13 cellular contexts compared by ENCODE assay signal in genomic region chr3:52036222-52036694, GRCh38. TPM values are rescaled to one million over a fixed set of nuclear protein-coding genes. Genes with fewer than 3 reads are reported as not detected.
A peak's percentile ranks its signal among the peaks of the same experiment; 100 is the strongest.
DNase-seq lines count a peak whose midpoint lies in the region; ATAC-seq and TF ChIP-seq lines count a peak whose summit lies in the region.
"Had no signal": no experiment of that assay in that cellular context is flagged by ENCODE, and none has a peak within 500 bp of the region (broad histone marks: within the 10 kb centered on the region; RNA-seq: fewer than 3 reads in every experiment).

No MANE protein-coding gene starts in this region.

- in situ Hi-C loops in G401 (cut with HindIII; ENCODE audit: low sequenced_read_pairs): no loop called here

- H4K5ac ChIP-seq in mesendoderm (ENCODE audit: low read length): no peak overlapping the region

- H4K8ac ChIP-seq in mesendoderm (ENCODE audit: low read depth, low read length): no peak overlapping the region

- H3K4ac ChIP-seq in mesendoderm (ENCODE audit: low read depth, low read length): no peak overlapping the region

- H4K20me1 ChIP-seq in hepatocyte (ENCODE audit: insufficient read depth, poor library complexity, severe bottlenecking): no peaks in the 10 kb centered on the region

- no peaks in the 10 kb centered on the region for H3K36me3 ChIP-seq in mesendoderm (ENCODE audit: control insufficient read depth, insufficient read depth, low read length)
- H3K36me3 ChIP-seq in hepatocyte (replicated peaks; ENCODE audit: insufficient read depth, low read depth): no peaks in the 10 kb centered on the region
- H3K36me3 ChIP-seq: gastroesophageal sphincter had no signal

- WGBS in mesendoderm (ENCODE audit: extremely low coverage, insufficient coverage, low lambda C conversion rate): no CpG with 5 or more reads among the region's 5 CpGs
- WGBS in hepatocyte (ENCODE audit: low lambda C conversion rate, missing lambda C conversion rate): 87% methylated on average over 5 of the region's 5 CpGs

- H2BK15ac ChIP-seq in mesendoderm (replicated peaks; ENCODE audit: low read depth): no peak overlapping the region

- H2BK120ac ChIP-seq in mesendoderm (ENCODE audit: low read depth, low read length): no peak overlapping the region

- no peak overlapping the region for H2AK5ac ChIP-seq in mesendoderm (ENCODE audit: low read length)

- H3K9me2 ChIP-seq in hepatocyte (replicated peaks; ENCODE audit: insufficient read depth): no peaks in the 10 kb centered on the region

- DNase-seq in G401 (ENCODE audit: low spot score): peak; percentile 78
- DNase-seq in NCI-H69 (lab: John Stamatoyannopoulos, UW): peak; percentile 83
- no peak for DNase-seq in mesendoderm
- DNase-seq in hepatocyte (ENCODE audit: low spot score): no peak
- DNase-seq in dorsolateral prefrontal cortex: no peak
- DNase-seq: activated CD4-positive, alpha-beta T cell treated with anti-CD3 and anti-CD28 coated beads, Interleukin-2, amount 50 U/mL, for 4 hours; effector memory CD8-positive, alpha-beta T cell; islet precursor cell; MM.1S had no signal

- H3K23ac ChIP-seq in mesendoderm (ENCODE audit: low read length): no peak overlapping the region

- H3K18ac ChIP-seq in mesendoderm (ENCODE audit: low read length): no peak overlapping the region

- H3K79me2 ChIP-seq in mesendoderm (ENCODE audit: control insufficient read depth, insufficient read depth, low read length) (no peaks in the 10 kb centered on the region), hepatocyte (no peaks in the 10 kb centered on the region)

- intact Hi-C loops in dorsolateral prefrontal cortex (cut with DNase I): no loop called here

- H3K4me1 ChIP-seq in mesendoderm (ENCODE audit: control insufficient read depth, low read depth, low read length): no peaks in the 10 kb centered on the region
- H3K4me1 ChIP-seq in hepatocyte (ENCODE audit: insufficient read depth): peaks cover 8% of the 10 kb centered on the region

- no peak overlapping the region for H3K9ac ChIP-seq in mesendoderm (ENCODE audit: low read length)

- H3K56ac ChIP-seq in mesendoderm (ENCODE audit: low read length): no peak overlapping the region

- H2AFZ ChIP-seq in hepatocyte: no peak overlapping the region

- ATAC-seq in GM19023 (IDR thresholded peaks at IDR 0.05; ENCODE audit: unreplicated experiment) (peak; percentile 68), HG02642 (IDR thresholded peaks at IDR 0.05; ENCODE audit: poor library complexity, unreplicated experiment) (peak; percentile 53), HG02840 (IDR thresholded peaks at IDR 0.05; ENCODE audit: low FRiP score, unreplicated experiment) (no peak)
- ATAC-seq: gastroesophageal sphincter had no signal

- H3K4me3 ChIP-seq in mesendoderm (ENCODE audit: low read length): no peak overlapping the region
- H3K4me3 ChIP-seq in hepatocyte: no peak overlapping the region
- H3K4me3 ChIP-seq in dorsolateral prefrontal cortex: no peak overlapping the region
- H3K4me3 ChIP-seq: gastroesophageal sphincter had no signal

- H3K4me2 ChIP-seq in mesendoderm (ENCODE audit: low read length) (no peak overlapping the region), hepatocyte (no peak overlapping the region)

- H3K79me1 ChIP-seq in mesendoderm (ENCODE audit: low read length): no peaks in the 10 kb centered on the region

- no peak overlapping the region for H3K27ac ChIP-seq in mesendoderm (ENCODE audit: low read depth, low read length)
- no peak overlapping the region for H3K27ac ChIP-seq in hepatocyte
- H3K27ac ChIP-seq in dorsolateral prefrontal cortex: peak overlapping the region in 22 of 59 donors; percentile 18 to 100 (median 97)
- H3K27ac ChIP-seq: gastroesophageal sphincter had no signal

- no peaks in the 10 kb centered on the region for H3K27me3 ChIP-seq in mesendoderm (ENCODE audit: insufficient read depth, low read length, poor library complexity)
- H3K27me3 ChIP-seq in hepatocyte: no peaks in the 10 kb centered on the region
- no peaks in the 10 kb centered on the region for H3K27me3 ChIP-seq in dorsolateral prefrontal cortex
- H3K27me3 ChIP-seq: gastroesophageal sphincter had no signal

- TF ChIP-seq CTCF in hepatocyte (IDR thresholded peaks at IDR 0.05; ENCODE audit: poor library complexity) (no peak), dorsolateral prefrontal cortex (IDR thresholded peaks at IDR 0.05 in 54 of 56, conservative IDR thresholded peaks at IDR 0.05 in 2 of 56; ENCODE audit: low read depth in 1 of 56, partially characterized antibody in 56 of 56) (no peak)

- H2BK5ac ChIP-seq in mesendoderm (ENCODE audit: low read length): no peak overlapping the region

- no peaks in the 10 kb centered on the region for H3K9me3 ChIP-seq in hepatocyte (ENCODE audit: low read depth)
- H3K9me3 ChIP-seq: gastroesophageal sphincter had no signal

RNA-seq across cellular contexts. Expression of gene DUSP7, which starts 20.1 kb away (rescaled TPM):
- total RNA-seq in G401 (2014; rRNA removed; shearing (Covaris generic)): 14.6 and 16.8 TPM in 2 replicates
- polyA plus RNA-seq in mesendoderm (2013, experiment 1 of 2): 13.1 TPM
- polyA plus RNA-seq in mesendoderm (2013, experiment 2 of 2): 13.9 TPM
- total RNA-seq in hepatocyte: 13.1 and 13.8 TPM in 2 replicates
- 5.9 and 6.4 TPM in 2 replicates for polyA plus RNA-seq in hepatocyte
- 10 to 100 TPM; 29.0 to 90.9 (median 44.8) TPM for total RNA-seq in dorsolateral prefrontal cortex

RNA-seq across cellular contexts. Expression of gene RPL29, which starts 40.6 kb away (rescaled TPM):
- total RNA-seq in G401 (2014; rRNA removed; shearing (Covaris generic)): 2,209 and 2,228 TPM in 2 replicates
- polyA plus RNA-seq in mesendoderm (2013, experiment 1 of 2): 2,106 TPM
- 2,168 TPM for polyA plus RNA-seq in mesendoderm (2013, experiment 2 of 2)
- 981 and 1,184 TPM in 2 replicates for total RNA-seq in hepatocyte
- polyA plus RNA-seq in hepatocyte: 786 and 812 TPM in 2 replicates
- 100 to 1,000 TPM; 154 to 416 (median 290) TPM for total RNA-seq in dorsolateral prefrontal cortex

RNA-seq across cellular contexts. Expression of gene ACY1, which starts 52.9 kb away (rescaled TPM):
- total RNA-seq in G401 (2014; rRNA removed; shearing (Covaris generic)): 103 and 242 TPM in 2 replicates
- polyA plus RNA-seq in mesendoderm (2013, experiment 1 of 2): 28.2 TPM
- polyA plus RNA-seq in mesendoderm (2013, experiment 2 of 2): 25.1 TPM
- total RNA-seq in hepatocyte: 114 and 164 TPM in 2 replicates
- polyA plus RNA-seq in hepatocyte: 148 and 183 TPM in 2 replicates
- 10 to 100 TPM in 116 of 120 experiments, 1 to 10 TPM in 4; 8.1 to 33.2 (median 16.3) TPM for total RNA-seq in dorsolateral prefrontal cortex

Comparison
In these comparisons a context has a peak if more than half of its experiments do, and no peak if none do; other contexts are left out.
1. DNase-seq: peak in G401 (single experiment) and NCI-H69 (single experiment); none in mesendoderm (single experiment), hepatocyte (single experiment) and dorsolateral prefrontal cortex (0 of 10).